7 cellular contexts compared by ENCODE assay signal in the genomic region with DNA sequence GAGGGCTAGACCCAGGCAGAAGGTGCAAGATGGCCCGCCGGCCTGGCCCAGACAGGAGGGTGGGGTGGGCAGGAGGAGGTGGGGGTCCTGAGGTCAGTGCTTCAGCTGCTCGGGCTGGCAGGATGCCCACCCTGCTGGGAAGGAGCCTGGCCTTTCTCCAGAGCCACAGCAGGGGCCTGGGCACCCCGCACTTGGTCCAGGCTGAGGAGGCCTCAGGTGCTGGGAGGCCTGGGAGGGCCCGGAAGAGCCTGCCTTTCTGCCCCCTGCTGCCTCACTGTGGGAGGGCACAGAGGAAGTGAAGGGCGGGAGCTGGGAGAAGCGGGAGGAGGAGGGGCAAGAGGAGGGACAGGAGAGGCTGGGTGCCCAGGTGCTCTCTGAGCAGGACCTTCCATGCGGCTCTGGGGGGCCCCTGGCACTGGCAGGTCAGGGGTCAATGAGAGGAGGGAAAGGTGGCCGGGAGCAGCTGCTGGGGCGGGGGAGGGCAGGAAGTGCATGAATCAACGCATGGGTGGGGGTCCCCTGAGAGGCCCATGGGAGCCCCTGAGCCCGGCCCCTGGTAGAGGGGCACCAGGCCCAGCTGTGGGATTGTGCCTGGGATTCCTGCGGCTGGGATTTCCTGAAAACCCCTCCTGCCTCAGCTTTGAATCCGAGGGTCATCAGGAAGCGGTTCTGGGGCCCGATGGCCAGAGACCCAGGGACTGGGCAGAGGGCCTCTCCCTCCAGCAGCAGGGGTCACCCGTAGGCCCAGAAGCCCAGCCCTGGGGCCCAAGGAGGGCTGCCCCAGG. TPM values are rescaled to one million over a fixed set of nuclear protein-coding genes. Genes with fewer than 3 reads are reported as not detected.
DNase-seq lines count a peak whose midpoint lies in the region; ATAC-seq and TF ChIP-seq lines count a peak whose summit lies in the region.

No MANE protein-coding gene starts in this region.

- CTCF ChIA-PET in RWPE1 (lab: Yijun Ruan, JAX) = interaction anchor here (0.5 to 2.2 kb wide), 17 partner anchors 14 to 160 kb away, joined by 3 to 22 read pairs (median 5); a partner anchor contains a TSS

- H3K9me3 Mint-ChIP-seq in immature natural killer cell = no peaks in the 10 kb centered on the region

- ATAC-seq in GM18861 (IDR thresholded peaks at IDR 0.05; ENCODE audit: unreplicated experiment) (peak; percentile 66), HG03460 (IDR thresholded peaks at IDR 0.05; ENCODE audit: unreplicated experiment) (peak; percentile 64)

- POLR2A ChIA-PET in RWPE1 (lab: Yijun Ruan, JAX; ENCODE audit: low non-redundant PET) = interaction anchor here (0.7 to 1.7 kb wide), 8 partner anchors 9 to 89 kb away, joined by 3 to 17 read pairs (median 4); a partner anchor contains a TSS

- peak overlapping the region; percentile 99 for H3K27ac ChIP-seq in RWPE1

- peak overlapping the region; percentile 95 to 99 (median 96) for H3K27ac Mint-ChIP-seq in immature natural killer cell

- peaks cover 32 to 38% of the 10 kb centered on the region in 2 donors for H3K4me1 Mint-ChIP-seq in immature natural killer cell

- H3K36me3 Mint-ChIP-seq in immature natural killer cell = no peaks in the 10 kb centered on the region

- DNase-seq in RWPE1 (ENCODE audit: low spot score) (peak; percentile 64), immature natural killer cell (peak; percentile 61 to 74 (median 65)), ecto neural progenitor cell (ENCODE audit: low spot score) (no peak)
- DNase-seq in activated gamma-delta T cell treated with anti-CD3 and anti-CD28 coated beads, Interleukin-2, amount 50 U/mL, for 16 hours (ENCODE audit: low read depth) = peak; percentile 32
- peak; percentile 66 for DNase-seq in stimulated activated CD4-positive, alpha-beta T cell treated with anti-CD3 and anti-CD28 coated beads, Interleukin-4, amount 100 ng/mL, for 1 hour

- H3K4me3 Mint-ChIP-seq in immature natural killer cell = peak overlapping the region; percentile 48 to 81 (median 59)

- peaks cover 6 to 15% (median 7%) of the 10 kb centered on the region in 3 donors for H3K27me3 Mint-ChIP-seq in immature natural killer cell (ENCODE audit: low read depth in 3 of 3)

- peak; percentile 47 for TF ChIP-seq CTCF in RWPE1 (conservative IDR thresholded peaks at IDR 0.05; ENCODE audit: low read depth)

RNA-seq across cellular contexts. Expression of a gene that starts 49.9 kb away (rescaled TPM):
- 1 to 10 TPM; 4.0 to 7.3 (median 4.3) TPM for polyA plus RNA-seq in immature natural killer cell
